Comparison of ENCODE assay signal across 10 cellular contexts in genomic region chr18:457120-457519, GRCh38. TPM values are rescaled to one million over a fixed set of nuclear protein-coding genes. Genes with fewer than 3 reads are reported as not detected.
DNase-seq lines count a peak whose midpoint lies in the region; ATAC-seq and TF ChIP-seq lines count a peak whose summit lies in the region.
"Had no signal": no experiment of that assay in that cellular context is flagged by ENCODE, and none has a peak within 500 bp of the region (broad histone marks: within the 10 kb centered on the region; RNA-seq: fewer than 3 reads in every experiment).

No MANE protein-coding gene starts in this region.

- CTCF ChIA-PET in HEK293T (lab: Yijun Ruan, JAX) = no interaction called here
- CTCF ChIA-PET in activated naive CD4-positive, alpha-beta T cell treated with anti-CD3 and anti-CD28 coated beads, Interleukin-2, amount 10 ng/mL, durations not matched to agents 7 days and 5 days (lab: Charles Lee) = no interaction called here

- no peak overlapping the region for H3K27ac Mint-ChIP-seq in activated T-helper 17 cell treated with anti-CD3 and anti-CD28 coated beads, Interleukin-2, amount 50 U/mL, for 72 hours
- no peak overlapping the region for H3K27ac Mint-ChIP-seq in activated naive CD4-positive, alpha-beta T cell treated with anti-CD3 and anti-CD28 coated beads, Interleukin-2, amount 10 ng/mL, durations not matched to agents 7 days and 5 days
- H3K27ac Mint-ChIP-seq: activated B cell treated with CpG ODN at 0.5 μM for 24 hours had no signal

- no peak for TF ChIP-seq CTCF in WI38 (IDR thresholded peaks at IDR 0.05; ENCODE audit: low read depth, low read length)

- no peaks in the 10 kb centered on the region for H3K36me3 Mint-ChIP-seq in activated T-helper 17 cell treated with anti-CD3 and anti-CD28 coated beads, Interleukin-2, amount 50 U/mL, for 72 hours (ENCODE audit: low read depth)
- H3K36me3 Mint-ChIP-seq in activated naive CD4-positive, alpha-beta T cell treated with anti-CD3 and anti-CD28 coated beads, Interleukin-2, amount 10 ng/mL, durations not matched to agents 7 days and 5 days = no peaks in the 10 kb centered on the region

- peak overlapping the region; percentile 24 for H3K4me3 ChIP-seq in WI38 (ENCODE audit: low read depth, low read length)

- H3K4me1 Mint-ChIP-seq in activated T-helper 17 cell treated with anti-CD3 and anti-CD28 coated beads, Interleukin-2, amount 50 U/mL, for 72 hours = no peaks in the 10 kb centered on the region
- no peaks in the 10 kb centered on the region for H3K4me1 Mint-ChIP-seq in activated naive CD4-positive, alpha-beta T cell treated with anti-CD3 and anti-CD28 coated beads, Interleukin-2, amount 10 ng/mL, durations not matched to agents 7 days and 5 days
- H3K4me1 Mint-ChIP-seq: activated B cell treated with CpG ODN at 0.5 μM for 24 hours had no signal

- peak; percentile 36 for DNase-seq in HEK293T (ENCODE audit: extremely low spot score)
- DNase-seq in left ventricle myocardium superior = peak; percentile 71
- peak; percentile 90 for DNase-seq in smooth muscle cell of the brain vasculature (ENCODE audit: low read depth, low spot score)
- DNase-seq in stimulated activated CD4-positive, alpha-beta T cell treated with anti-CD3 and anti-CD28 coated beads, Interleukin-4, amount 100 ng/mL, for 4 hours = no peak
- no peak for DNase-seq in activated naive CD4-positive, alpha-beta T cell treated with anti-CD3 and anti-CD28 coated beads, Interleukin-2, amount 10 ng/mL, durations not matched to agents 7 days and 5 days
- DNase-seq: activated B cell treated with CpG ODN at 0.5 μM for 24 hours, erythroblast had no signal

- intact Hi-C loops in left ventricle myocardium superior (cut with micrococcal nuclease) = no loop called here

- H3K27me3 Mint-ChIP-seq in activated T-helper 17 cell treated with anti-CD3 and anti-CD28 coated beads, Interleukin-2, amount 50 U/mL, for 72 hours = peaks cover 17% of the 10 kb centered on the region
- no peaks in the 10 kb centered on the region for H3K27me3 Mint-ChIP-seq in activated naive CD4-positive, alpha-beta T cell treated with anti-CD3 and anti-CD28 coated beads, Interleukin-2, amount 10 ng/mL, durations not matched to agents 7 days and 5 days

- peaks cover 4% of the 10 kb centered on the region for H3K9me3 Mint-ChIP-seq in activated T-helper 17 cell treated with anti-CD3 and anti-CD28 coated beads, Interleukin-2, amount 50 U/mL, for 72 hours
- H3K9me3 Mint-ChIP-seq in activated naive CD4-positive, alpha-beta T cell treated with anti-CD3 and anti-CD28 coated beads, Interleukin-2, amount 10 ng/mL, durations not matched to agents 7 days and 5 days = no peaks in the 10 kb centered on the region

- ATAC-seq in left ventricle myocardium superior (peak; percentile 90), GM19467 (IDR thresholded peaks at IDR 0.05; ENCODE audit: unreplicated experiment) (no peak)
- no peak for ATAC-seq in activated T-helper 17 cell treated with anti-CD3 and anti-CD28 coated beads, Interleukin-2, amount 50 U/mL, for 72 hours (replicated peaks)

- H3K4me3 Mint-ChIP-seq in activated T-helper 17 cell treated with anti-CD3 and anti-CD28 coated beads, Interleukin-2, amount 50 U/mL, for 72 hours = no peak overlapping the region
- H3K4me3 Mint-ChIP-seq in activated naive CD4-positive, alpha-beta T cell treated with anti-CD3 and anti-CD28 coated beads, Interleukin-2, amount 10 ng/mL, durations not matched to agents 7 days and 5 days = no peak overlapping the region
- H3K4me3 Mint-ChIP-seq: activated B cell treated with CpG ODN at 0.5 μM for 24 hours had no signal

- POLR2A ChIA-PET in HEK293T (lab: Yijun Ruan, JAX) = interaction anchor here (0.8 kb wide), 1 partner anchor 61 kb away, joined by 3 read pairs; no protein-coding TSS in a partner anchor

TF ChIP-seq in HEK293T, 16 proteins besides CTCF, POLR2A, EP300 and RAD21:
- no peak for TF ChIP-seq NFRKB (IDR thresholded peaks at IDR 0.05)
- no peak for TF ChIP-seq TARDBP (IDR thresholded peaks at IDR 0.05)
- no peak for TF ChIP-seq LEF1 (IDR thresholded peaks at IDR 0.05; ENCODE audit: borderline replicate concordance)
- TF ChIP-seq ZNF384 (IDR thresholded peaks at IDR 0.05) = no peak
- TF ChIP-seq SP1 (IDR thresholded peaks at IDR 0.05) = no peak
- TF ChIP-seq HDGF (IDR thresholded peaks at IDR 0.05; ENCODE audit: borderline replicate concordance) = no peak
- TF ChIP-seq ELF4 (IDR thresholded peaks at IDR 0.05) = no peak
- TF ChIP-seq ARNT (IDR thresholded peaks at IDR 0.05) = no peak
- no peak for TF ChIP-seq L3MBTL2 (conservative IDR thresholded peaks at IDR 0.05)
- TF ChIP-seq BHLHE40 (IDR thresholded peaks at IDR 0.05; ENCODE audit: borderline replicate concordance) = no peak
- no peak for TF ChIP-seq FOXK2 (IDR thresholded peaks at IDR 0.05)
- no peak for TF ChIP-seq PKNOX1 (IDR thresholded peaks at IDR 0.05)
- no peak for TF ChIP-seq FOXA1 (IDR thresholded peaks at IDR 0.05)
- no peak for TF ChIP-seq SUZ12 (IDR thresholded peaks at IDR 0.05)
- TF ChIP-seq CTBP1 (IDR thresholded peaks at IDR 0.05; ENCODE audit: borderline replicate concordance) = no peak
- TF ChIP-seq FOXM1 (IDR thresholded peaks at IDR 0.05; ENCODE audit: borderline replicate concordance) = no peak

RNA-seq across cellular contexts. Expression of gene COLEC12, which starts 43.4 kb away (rescaled TPM):
- total RNA-seq in left ventricle myocardium superior = 8.3 TPM
- total RNA-seq in activated T-helper 17 cell treated with anti-CD3 and anti-CD28 coated beads, Interleukin-2, amount 50 U/mL, for 72 hours = not detected
- total RNA-seq: activated B cell treated with CpG ODN at 0.5 μM for 24 hours had no signal

Comparison
In these comparisons a context has a peak if more than half of its experiments do, and no peak if none do; other contexts are left out.
1. DNase-seq: peak in HEK293T (single experiment), left ventricle myocardium superior (single experiment) and smooth muscle cell of the brain vasculature (single experiment); none in stimulated activated CD4-positive, alpha-beta T cell treated with anti-CD3 and anti-CD28 coated beads, Interleukin-4, amount 100 ng/mL, for 4 hours (0 of 2) and activated naive CD4-positive, alpha-beta T cell treated with anti-CD3 and anti-CD28 coated beads, Interleukin-2, amount 10 ng/mL, durations not matched to agents 7 days and 5 days (single experiment).